In genomic region chr17:4184811-4185210, GRCh38 we compare ENCODE assay signal across 31 cellular contexts.
"Had no signal": no experiment of that assay in that cellular context is flagged by ENCODE, and none has a peak within 500 bp of the region (broad histone marks: within the 10 kb centered on the region; RNA-seq: fewer than 3 reads in every experiment).

No MANE protein-coding gene starts in this region.

- H3K9me3 Mint-ChIP-seq: activated CD4-positive, alpha-beta T cell treated with anti-CD3 and anti-CD28 coated beads, Interleukin-2, amount 10 ng/mL, durations not matched to agents 24 days and 14 days; activated CD8-positive, alpha-beta T cell treated with anti-CD3 and anti-CD28 coated beads for 36 hours; activated naive CD8-positive, alpha-beta T cell treated with anti-CD3 and anti-CD28 coated beads for 36 hours; activated T-cell treated with anti-CD3 and anti-CD28 coated beads, Interleukin-2, amount 50 U/mL, for 72 hours; activated T-helper 17 cell treated with anti-CD3 and anti-CD28 coated beads, Interleukin-2, amount 50 U/mL, for 72 hours; T-helper 2 cell treated with Interferon-gamma antibody and Interleukin-4, amounts not matched to agents 5 μg/mL and 100 μg/mL, for 36 hours had no signal

- H3K27ac Mint-ChIP-seq: activated CD4-positive, alpha-beta T cell treated with anti-CD3 and anti-CD28 coated beads, Interleukin-2, amount 10 ng/mL, durations not matched to agents 24 days and 14 days; activated naive CD8-positive, alpha-beta T cell treated with anti-CD3 and anti-CD28 coated beads for 36 hours; T-helper 2 cell treated with Interferon-gamma antibody and Interleukin-4, amounts not matched to agents 5 μg/mL and 100 μg/mL, for 36 hours had no signal

- H3K27me3 Mint-ChIP-seq: activated CD4-positive, alpha-beta T cell treated with anti-CD3 and anti-CD28 coated beads, Interleukin-2, amount 10 ng/mL, durations not matched to agents 24 days and 14 days; activated CD8-positive, alpha-beta T cell treated with anti-CD3 and anti-CD28 coated beads for 36 hours; activated naive CD8-positive, alpha-beta T cell treated with anti-CD3 and anti-CD28 coated beads for 36 hours; activated T-helper 17 cell treated with anti-CD3 and anti-CD28 coated beads, Interleukin-2, amount 50 U/mL, for 72 hours had no signal

- H3K4me1 ChIP-seq: SJCRH30 had no signal

- H3K27me3 ChIP-seq: brain microvascular endothelial cell, MG63, SJCRH30 had no signal

- H3K36me3 ChIP-seq: SJCRH30 had no signal

- FAIRE-seq: TTC549 had no signal

- H3K4me3 ChIP-seq: MG63, SJCRH30, SK-N-MC had no signal

- ATAC-seq: activated CD8-positive, alpha-beta T cell treated with anti-CD3 and anti-CD28 coated beads for 36 hours; activated T-cell treated with anti-CD3 and anti-CD28 coated beads, Interleukin-2, amount 50 U/mL, for 72 hours; activated T-helper 17 cell treated with anti-CD3 and anti-CD28 coated beads, Interleukin-2, amount 50 U/mL, for 72 hours; Panc1 had no signal

- H3K4me3 Mint-ChIP-seq: activated CD4-positive, alpha-beta T cell treated with anti-CD3 and anti-CD28 coated beads, Interleukin-2, amount 10 ng/mL, durations not matched to agents 24 days and 14 days; activated CD8-positive, alpha-beta T cell treated with anti-CD3 and anti-CD28 coated beads for 36 hours; activated naive CD8-positive, alpha-beta T cell treated with anti-CD3 and anti-CD28 coated beads for 36 hours; activated T-cell treated with anti-CD3 and anti-CD28 coated beads, Interleukin-2, amount 50 U/mL, for 72 hours; activated T-helper 17 cell treated with anti-CD3 and anti-CD28 coated beads, Interleukin-2, amount 50 U/mL, for 72 hours; T-helper 2 cell treated with Interferon-gamma antibody and Interleukin-4, amounts not matched to agents 5 μg/mL and 100 μg/mL, for 36 hours had no signal

- DNase-seq: activated CD4-positive, alpha-beta T cell treated with anti-CD3 and anti-CD28 coated beads, Interleukin-2, amount 10 ng/mL, durations not matched to agents 24 days and 14 days; activated CD4-positive, alpha-beta T cell treated with anti-CD3 and anti-CD28 coated beads, Interleukin-2, amount 50 U/mL, for 4 hours; activated CD8-positive, alpha-beta T cell treated with anti-CD3 and anti-CD28 coated beads for 36 hours; activated effector memory CD4-positive, alpha-beta T cell treated with anti-CD3 and anti-CD28 coated beads, Interleukin-2, amount 50 U/mL, for 16 hours; activated naive CD4-positive, alpha-beta T cell; activated naive CD4-positive, alpha-beta T cell treated with anti-CD3 and anti-CD28 coated beads, Interleukin-2, amount 50 U/mL, for 16 hours; activated naive CD8-positive, alpha-beta T cell treated with anti-CD3 and anti-CD28 coated beads for 36 hours; activated T-cell treated with anti-CD3 and anti-CD28 coated beads, Interleukin-2, amount 50 U/mL, for 1 hour; activated T-cell treated with anti-CD3 and anti-CD28 coated beads, Interleukin-2, amount 50 U/mL, for 72 hours; amniotic stem cell; brain microvascular endothelial cell; Kasumi-1; MG63; NCI-H1048; NCI-H1105 treated with DMSO at 0.1 percent for 48 hours; NCI-H1436; NCI-H1694; NCI-H1930; NCI-H2081 treated with DMSO at 0.1 percent for 48 hours; NCI-H226; NCI-H446 treated with DMSO at 0.1 percent for 48 hours; NCI-H524; NCI-H69; NCI-H82; SHP77; SJCRH30 had no signal

- H3K27ac ChIP-seq: brain microvascular endothelial cell, SJCRH30, SK-N-MC had no signal

- H3K9me3 ChIP-seq: MG63, SJCRH30 had no signal
